10 cellular contexts compared by ENCODE assay signal in the genomic region with DNA sequence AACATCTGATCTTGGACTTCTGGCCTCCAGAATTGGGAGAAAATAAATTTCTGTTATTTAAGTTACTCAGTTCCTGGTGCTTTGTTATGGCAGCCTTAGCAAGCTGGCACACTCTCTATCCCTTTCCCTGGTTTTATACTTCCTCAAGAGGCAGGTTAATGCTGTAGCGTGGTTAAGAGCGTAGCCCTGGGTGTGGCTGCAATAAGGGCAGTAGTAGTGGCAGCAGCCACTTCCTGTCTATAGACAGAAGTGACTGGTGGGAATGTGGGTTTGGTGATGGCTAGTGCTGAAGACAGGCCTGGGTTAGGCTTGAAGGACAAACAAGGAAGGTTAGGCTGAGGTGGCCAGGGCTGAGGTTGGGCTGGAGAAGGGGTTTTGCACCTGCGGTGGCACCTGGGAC. TPM values are rescaled to one million over a fixed set of nuclear protein-coding genes. Genes with fewer than 3 reads are reported as not detected.
DNase-seq lines count a peak whose midpoint lies in the region; ATAC-seq, FAIRE-seq and TF ChIP-seq lines count a peak whose summit lies in the region.
"Had no signal": no experiment of that assay in that cellular context is flagged by ENCODE, and none has a peak within 500 bp of the region (broad histone marks: within the 10 kb centered on the region; RNA-seq: fewer than 3 reads in every experiment).

No MANE protein-coding gene starts in this region.

- H3K4me3 Mint-ChIP-seq in activated CD8-positive, alpha-beta memory T cell treated with anti-CD3 and anti-CD28 coated beads, Interleukin-2, amount 10 ng/mL, durations not matched to agents 7 days and 5 days = no peak overlapping the region
- H3K4me3 Mint-ChIP-seq: activated naive CD4-positive, alpha-beta T cell treated with anti-CD3 and anti-CD28 coated beads, Interleukin-2, amount 50 U/mL, for 24 hours had no signal

- H3K36me3 ChIP-seq in esophagus squamous epithelium (no peaks in the 10 kb centered on the region), tibial nerve (no peaks in the 10 kb centered on the region)

- H3K9me3 ChIP-seq in esophagus squamous epithelium (no peaks in the 10 kb centered on the region), tibial nerve (no peaks in the 10 kb centered on the region)

- TF ChIP-seq POLR2A in esophagus squamous epithelium (IDR thresholded peaks at IDR 0.05) = no peak
- TF ChIP-seq POLR2A in tibial nerve (IDR thresholded peaks at IDR 0.05) = no peak
- TF ChIP-seq POLR2A in H54 (IDR thresholded peaks at IDR 0.05; ENCODE audit: low read depth, low read length) = no peak

- no peaks in the 10 kb centered on the region for H3K9me3 Mint-ChIP-seq in activated CD8-positive, alpha-beta memory T cell treated with anti-CD3 and anti-CD28 coated beads, Interleukin-2, amount 10 ng/mL, durations not matched to agents 7 days and 5 days (ENCODE audit: low read depth)
- H3K9me3 Mint-ChIP-seq: activated naive CD4-positive, alpha-beta T cell treated with anti-CD3 and anti-CD28 coated beads, Interleukin-2, amount 50 U/mL, for 24 hours had no signal

- H3K27me3 ChIP-seq in esophagus squamous epithelium (no peaks in the 10 kb centered on the region), tibial nerve (no peaks in the 10 kb centered on the region)

- DNase-seq in activated CD8-positive, alpha-beta memory T cell treated with anti-CD3 and anti-CD28 coated beads, Interleukin-2, amount 10 ng/mL, durations not matched to agents 7 days and 5 days = peak; percentile 80
- no peak for DNase-seq in activated CD8-positive, alpha-beta memory T cell treated with anti-CD3 and anti-CD28 coated beads for 24 hours
- DNase-seq in NOMO-1 treated with DMSO at 0.1 percent for 48 hours (lab: John Stamatoyannopoulos, UW; ENCODE audit: unreplicated experiment) (peak; percentile 91), esophagus squamous epithelium (lab: John Stamatoyannopoulos, UW) (no peak), tibial nerve (ENCODE audit: low spot score in 2 of 2) (no peak), H54 (ENCODE audit: insufficient read length, low spot score) (no peak), GM20000 (ENCODE audit: low spot score) (no peak), HuH-7 (ENCODE audit: low spot score) (no peak)

- WGBS in esophagus squamous epithelium, 2 donors = 60 to 68% methylated on average over 3 of the region's 3 CpGs
- 90 to 93% methylated on average over 3 of the region's 3 CpGs for WGBS in tibial nerve, 2 donors

- TF ChIP-seq CTCF in esophagus squamous epithelium (IDR thresholded peaks at IDR 0.05) = no peak
- TF ChIP-seq CTCF in tibial nerve (IDR thresholded peaks at IDR 0.05) = no peak
- no peak for TF ChIP-seq CTCF in GM20000 (IDR thresholded peaks at IDR 0.05; ENCODE audit: extremely low read depth, missing control alignments)

- TF ChIP-seq EP300 in tibial nerve (IDR thresholded peaks at IDR 0.05) = peak in 1 of 2 donors; percentile 27

- peaks cover 4% of the 10 kb centered on the region for H3K36me3 Mint-ChIP-seq in activated CD8-positive, alpha-beta memory T cell treated with anti-CD3 and anti-CD28 coated beads, Interleukin-2, amount 10 ng/mL, durations not matched to agents 7 days and 5 days
- H3K36me3 Mint-ChIP-seq: activated naive CD4-positive, alpha-beta T cell treated with anti-CD3 and anti-CD28 coated beads, Interleukin-2, amount 50 U/mL, for 24 hours had no signal

- intact Hi-C loops in esophagus squamous epithelium (cut with DNase I) = no loop called here

- H3K4me1 ChIP-seq in esophagus squamous epithelium (peaks cover 41 to 90% (median 64%) of the 10 kb centered on the region in 3 donors), tibial nerve (peaks cover 0 to 52% (median 23%) of the 10 kb centered on the region in 4 donors)

- peak overlapping the region; percentile 55 for H3K27ac Mint-ChIP-seq in activated CD8-positive, alpha-beta memory T cell treated with anti-CD3 and anti-CD28 coated beads, Interleukin-2, amount 10 ng/mL, durations not matched to agents 7 days and 5 days
- H3K27ac Mint-ChIP-seq: activated naive CD4-positive, alpha-beta T cell treated with anti-CD3 and anti-CD28 coated beads, Interleukin-2, amount 50 U/mL, for 24 hours had no signal

- FAIRE-seq in H54 (lab: Jason Lieb, UNC) = no peak

- peaks cover 5% of the 10 kb centered on the region for H3K27me3 Mint-ChIP-seq in activated CD8-positive, alpha-beta memory T cell treated with anti-CD3 and anti-CD28 coated beads, Interleukin-2, amount 10 ng/mL, durations not matched to agents 7 days and 5 days

- ATAC-seq in activated CD8-positive, alpha-beta memory T cell treated with anti-CD3 and anti-CD28 coated beads, Interleukin-2, amount 10 ng/mL, durations not matched to agents 7 days and 5 days = peak; percentile 42

- H3K4me3 ChIP-seq in esophagus squamous epithelium (no peak overlapping the region), tibial nerve (no peak overlapping the region)

- H3K27ac ChIP-seq in esophagus squamous epithelium (peak overlapping the region; percentile 78 to 99 (median 98)), tibial nerve (peak overlapping the region in 3 of 4 donors; percentile 9 to 32 (median 11))
- H3K27ac ChIP-seq: KMS-11 had no signal

- H3K4me1 Mint-ChIP-seq in activated CD8-positive, alpha-beta memory T cell treated with anti-CD3 and anti-CD28 coated beads, Interleukin-2, amount 10 ng/mL, durations not matched to agents 7 days and 5 days = peaks cover 41% of the 10 kb centered on the region

- CTCF ChIA-PET in activated CD8-positive, alpha-beta memory T cell treated with anti-CD3 and anti-CD28 coated beads, Interleukin-2, amount 10 ng/mL, durations not matched to agents 7 days and 5 days (lab: Charles Lee) = interaction anchor here (0.9 to 4.6 kb wide), 6 partner anchors 17 to 74 kb away, joined by 3 to 33 read pairs (median 4); a partner anchor contains a TSS

RNA-seq across cellular contexts. Expression of a gene that starts 3.6 kb away (rescaled TPM):
- 100 to 1,000 TPM in 1 of 2 experiments, 10 to 100 TPM in 1; 88.3 to 138 TPM for total RNA-seq in activated CD8-positive, alpha-beta memory T cell treated with anti-CD3 and anti-CD28 coated beads, Interleukin-2, amount 10 ng/mL, durations not matched to agents 7 days and 5 days
- total RNA-seq in esophagus squamous epithelium (100 to 1,000 TPM; 234 to 565 (median 415) TPM), tibial nerve (100 to 1,000 TPM; 246 to 526 (median 339) TPM)

Comparison
In these comparisons a context has a peak if more than half of its experiments do, and no peak if none do; other contexts are left out.
1. DNase-seq: peak in activated CD8-positive, alpha-beta memory T cell treated with anti-CD3 and anti-CD28 coated beads, Interleukin-2, amount 10 ng/mL, durations not matched to agents 7 days and 5 days (single experiment) and NOMO-1 treated with DMSO at 0.1 percent for 48 hours (single experiment); none in activated CD8-positive, alpha-beta memory T cell treated with anti-CD3 and anti-CD28 coated beads for 24 hours (single experiment), esophagus squamous epithelium (single experiment), tibial nerve (0 of 2), H54 (single experiment), GM20000 (single experiment) and HuH-7 (single experiment).